14 cellular contexts compared by ENCODE assay signal in the genomic region with DNA sequence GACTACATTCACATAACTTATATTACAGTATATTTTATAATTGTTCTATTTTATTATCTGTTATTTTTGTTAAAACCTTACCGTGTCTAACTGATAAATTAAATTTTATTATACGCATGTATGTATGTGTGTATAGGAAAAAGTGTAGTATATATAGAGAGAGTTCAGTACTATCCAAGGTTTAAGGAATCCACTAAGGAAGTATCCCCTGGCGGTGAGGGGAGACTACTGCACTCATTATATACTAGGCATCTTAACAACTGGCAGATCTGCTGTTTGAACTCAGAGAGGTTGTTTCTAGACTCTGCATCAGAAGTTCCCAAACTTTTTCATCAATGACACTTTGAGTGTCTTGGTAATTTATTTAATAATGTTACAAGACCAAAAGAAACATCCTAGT.
DNase-seq lines count a peak whose midpoint lies in the region; ATAC-seq and TF ChIP-seq lines count a peak whose summit lies in the region.
"Had no signal": no experiment of that assay in that cellular context is flagged by ENCODE, and none has a peak within 500 bp of the region (broad histone marks: within the 10 kb centered on the region; RNA-seq: fewer than 3 reads in every experiment).

No MANE protein-coding gene starts in this region.

- CTCF ChIA-PET in BJ (lab: Yijun Ruan, JAX), result no interaction called here

- H3K9ac ChIP-seq in Karpas-422 (ENCODE audit: low read length), result no peak overlapping the region

- in situ Hi-C loops in KBM-7 (cut with MboI; ENCODE audit: low pct_unique_long_range_greater_than_20kb, low sequenced_read_pairs), result no loop called here

- H3K27me3 ChIP-seq in BJ (ENCODE audit: control insufficient read depth, insufficient read depth, low read length), result no peaks in the 10 kb centered on the region
- no peaks in the 10 kb centered on the region for H3K27me3 ChIP-seq in Karpas-422 (ENCODE audit: low read length)
- H3K27me3 ChIP-seq: body of pancreas had no signal

- peak; percentile 12; the same call in 1 of the 2 replicates for TF ChIP-seq CTCF in BJ (IDR thresholded peaks at IDR 0.05; ENCODE audit: insufficient read depth, low read depth, low read length)
- peak; percentile 69 for TF ChIP-seq CTCF in endothelial cell (IDR thresholded peaks at IDR 0.05; ENCODE audit: unreplicated experiment)

- H3K36me3 ChIP-seq in BJ (ENCODE audit: control insufficient read depth, insufficient read depth, low read length) (no peaks in the 10 kb centered on the region), Karpas-422 (ENCODE audit: insufficient read depth, low read length) (no peaks in the 10 kb centered on the region)

- peaks cover 1% of the 10 kb centered on the region for H3K27me3 Mint-ChIP-seq in endothelial cell (ENCODE audit: unreplicated experiment)
- H3K27me3 Mint-ChIP-seq: B cell had no signal

- no peak overlapping the region for H3K4me2 ChIP-seq in Karpas-422 (ENCODE audit: low read depth, low read length, poor library complexity, severe bottlenecking)

- H3K4me3 Mint-ChIP-seq in endothelial cell (ENCODE audit: unreplicated experiment), result no peak overlapping the region
- H3K4me3 Mint-ChIP-seq: B cell had no signal

- DNase-seq in BJ (ENCODE audit: low read depth), result no peak
- DNase-seq in Karpas-422, result peak; percentile 44
- DNase-seq in endothelial cell (ENCODE audit: low spot score), result no peak
- DNase-seq in NCI-H1436 (lab: John Stamatoyannopoulos, UW), result no peak
- no peak for DNase-seq in KBM-7
- DNase-seq in SHP77 (lab: John Stamatoyannopoulos, UW), result no peak
- DNase-seq: activated T-cell treated with anti-CD3 and anti-CD28 coated beads, Interleukin-2, amount 50 U/mL, for 1 hour; body of pancreas; NCI-H146; stimulated activated CD4-positive, alpha-beta T cell treated with anti-CD3 and anti-CD28 coated beads, Interleukin-15, amount 100 ng/mL, for 24 hours had no signal

- H3K36me3 Mint-ChIP-seq in endothelial cell (ENCODE audit: low read depth, unreplicated experiment), result no peaks in the 10 kb centered on the region

- H3K27ac Mint-ChIP-seq in endothelial cell (ENCODE audit: unreplicated experiment), result no peak overlapping the region
- H3K27ac Mint-ChIP-seq: B cell had no signal

- H3K9me3 Mint-ChIP-seq in endothelial cell (ENCODE audit: unreplicated experiment), result no peaks in the 10 kb centered on the region

- H4K20me1 ChIP-seq in Karpas-422 (ENCODE audit: insufficient read depth, low read depth, low read length), result no peaks in the 10 kb centered on the region

- no peaks in the 10 kb centered on the region for H3K9me3 ChIP-seq in Karpas-422 (ENCODE audit: low read length)
- H3K9me3 ChIP-seq: body of pancreas had no signal

- ATAC-seq in GM19455 (IDR thresholded peaks at IDR 0.05; ENCODE audit: unreplicated experiment) (peak; percentile 63), GM21576 (IDR thresholded peaks at IDR 0.05; ENCODE audit: unreplicated experiment) (no peak)
- ATAC-seq: body of pancreas, esophagus mucosa had no signal

- no peak overlapping the region for H3K27ac ChIP-seq in Karpas-422 (ENCODE audit: low read length)
- H3K27ac ChIP-seq: body of pancreas had no signal

- H3K79me2 ChIP-seq in Karpas-422 (ENCODE audit: low read length), result no peaks in the 10 kb centered on the region

- no peak overlapping the region for H2AFZ ChIP-seq in Karpas-422 (ENCODE audit: low read length)

- no peaks in the 10 kb centered on the region for H3K9me2 ChIP-seq in Karpas-422 (replicated peaks; ENCODE audit: insufficient read depth, low read length)

- POLR2A ChIA-PET in BJ (lab: Charles Lee), result no interaction called here

- no peaks in the 10 kb centered on the region for H3K4me1 Mint-ChIP-seq in endothelial cell (ENCODE audit: unreplicated experiment)
- H3K4me1 Mint-ChIP-seq: B cell had no signal

- H3K4me3 ChIP-seq in BJ (ENCODE audit: low read depth, low read length), result no peak overlapping the region
- no peak overlapping the region for H3K4me3 ChIP-seq in Karpas-422 (ENCODE audit: low read length)
- H3K4me3 ChIP-seq: body of pancreas had no signal

- no peaks in the 10 kb centered on the region for H3K4me1 ChIP-seq in Karpas-422 (ENCODE audit: low read length)
- H3K4me1 ChIP-seq: body of pancreas had no signal
